In genomic region chr3:15107075-15107947, GRCh38 we compare ENCODE assay signal across 10 cellular contexts.
"Had no signal": no experiment of that assay in that cellular context is flagged by ENCODE, and none has a peak within 500 bp of the region (broad histone marks: within the 10 kb centered on the region; RNA-seq: fewer than 3 reads in every experiment).

No MANE protein-coding gene starts in this region.

- H3K36me3 ChIP-seq: lower lobe of right lung, right atrium auricular region, transverse colon had no signal

- H3K9me3 ChIP-seq: lower lobe of right lung, right atrium auricular region, transverse colon had no signal

- H3K36me3 Mint-ChIP-seq: activated CD4-positive, alpha-beta memory T cell treated with anti-CD3 and anti-CD28 coated beads for 36 hours; activated naive CD8-positive, alpha-beta T cell treated with anti-CD3 and anti-CD28 coated beads, Interleukin-2, amount 10 ng/mL, durations not matched to agents 7 days and 5 days; naive thymus-derived CD4-positive, alpha-beta T cell; stimulated activated naive B cell treated with anti-CD40 and anti-IgM and Interleukin-4, amounts not matched to agents 10 μg/mL and 1 μg/mL and 100 μg/mL, for 72 hours had no signal

- H3K27ac ChIP-seq: lower lobe of right lung, right atrium auricular region, transverse colon had no signal

- DNase-seq: activated gamma-delta T cell had no signal

- H3K4me3 ChIP-seq: lower lobe of right lung, right atrium auricular region, smooth muscle cell, transverse colon had no signal

- H3K9me3 Mint-ChIP-seq: activated CD4-positive, alpha-beta memory T cell treated with anti-CD3 and anti-CD28 coated beads for 36 hours; activated naive CD8-positive, alpha-beta T cell treated with anti-CD3 and anti-CD28 coated beads, Interleukin-2, amount 10 ng/mL, durations not matched to agents 7 days and 5 days; activated T-cell treated with anti-CD3 and anti-CD28 coated beads, Interleukin-2, amount 50 U/mL, for 4 hours; naive thymus-derived CD4-positive, alpha-beta T cell; stimulated activated naive B cell treated with anti-CD40 and anti-IgM and Interleukin-4, amounts not matched to agents 10 μg/mL and 1 μg/mL and 100 μg/mL, for 72 hours had no signal

- H3K27ac Mint-ChIP-seq: activated CD4-positive, alpha-beta memory T cell treated with anti-CD3 and anti-CD28 coated beads for 36 hours; activated naive CD8-positive, alpha-beta T cell treated with anti-CD3 and anti-CD28 coated beads, Interleukin-2, amount 10 ng/mL, durations not matched to agents 7 days and 5 days; stimulated activated naive B cell treated with anti-CD40 and anti-IgM and Interleukin-4, amounts not matched to agents 10 μg/mL and 1 μg/mL and 100 μg/mL, for 72 hours had no signal

- H3K4me3 Mint-ChIP-seq: activated naive CD8-positive, alpha-beta T cell treated with anti-CD3 and anti-CD28 coated beads, Interleukin-2, amount 10 ng/mL, durations not matched to agents 7 days and 5 days; activated T-cell treated with anti-CD3 and anti-CD28 coated beads, Interleukin-2, amount 50 U/mL, for 4 hours; stimulated activated naive B cell treated with anti-CD40 and anti-IgM and Interleukin-4, amounts not matched to agents 10 μg/mL and 1 μg/mL and 100 μg/mL, for 72 hours had no signal

- H3K27me3 ChIP-seq: right atrium auricular region, transverse colon had no signal
